27 cellular contexts compared by ENCODE assay signal in genomic region chr3:89375451-89375850, GRCh38.
"Had no signal": no experiment of that assay in that cellular context is flagged by ENCODE, and none has a peak within 500 bp of the region (broad histone marks: within the 10 kb centered on the region; RNA-seq: fewer than 3 reads in every experiment).

No MANE protein-coding gene starts in this region.

- H3K9me3 Mint-ChIP-seq: activated naive CD4-positive, alpha-beta T cell treated with anti-CD3 and anti-CD28 coated beads, Interleukin-2, amount 10 ng/mL, durations not matched to agents 7 days and 5 days had no signal

- H3K27me3 Mint-ChIP-seq: activated CD8-positive, alpha-beta T cell treated with anti-CD3 and anti-CD28 coated beads for 36 hours; activated naive CD4-positive, alpha-beta T cell treated with anti-CD3 and anti-CD28 coated beads, Interleukin-2, amount 10 ng/mL, durations not matched to agents 7 days and 5 days; activated naive CD8-positive, alpha-beta T cell treated with anti-CD3 and anti-CD28 coated beads for 36 hours; T-cell had no signal

- DNase-seq: activated CD4-positive, alpha-beta T cell treated with anti-CD3 and anti-CD28 coated beads for 4 hours; activated CD8-positive, alpha-beta memory T cell treated with anti-CD3 and anti-CD28 coated beads, Interleukin-2, amount 50 U/mL, for 4 hours; activated CD8-positive, alpha-beta T cell treated with anti-CD3 and anti-CD28 coated beads for 36 hours; activated gamma-delta T cell treated with Interleukin-2 at 50 U/mL for 16 hours; activated naive CD4-positive, alpha-beta T cell treated with anti-CD3 and anti-CD28 coated beads, Interleukin-2, amount 10 ng/mL, durations not matched to agents 7 days and 5 days; activated naive CD8-positive, alpha-beta T cell treated with anti-CD3 and anti-CD28 coated beads for 36 hours; activated T-cell treated with anti-CD3 and anti-CD28 coated beads, Interleukin-2, amount 50 U/mL, for 72 hours; anterior cingulate cortex; body of pancreas; cerebellar nuclear complex; MG63; MV-4-11; NCI-H1092 treated with DMSO at 0.1 percent for 48 hours; NCI-H1436 treated with DMSO at 0.1 percent for 48 hours; NCI-H187; NCI-H2081; NCI-H2171; NCI-H2227 treated with DMSO at 0.1 percent for 48 hours; NCI-H526 treated with DMSO at 0.1 percent for 48 hours; PC-9; SIG-M5; T-cell; T-helper 2 cell; T1000; WERI-Rb-1 had no signal

- H3K27ac ChIP-seq: body of pancreas, PC-9, SK-N-MC, WERI-Rb-1 had no signal

- H3K27ac Mint-ChIP-seq: activated CD8-positive, alpha-beta T cell treated with anti-CD3 and anti-CD28 coated beads for 36 hours; activated naive CD4-positive, alpha-beta T cell treated with anti-CD3 and anti-CD28 coated beads, Interleukin-2, amount 10 ng/mL, durations not matched to agents 7 days and 5 days; activated naive CD8-positive, alpha-beta T cell treated with anti-CD3 and anti-CD28 coated beads for 36 hours; activated T-cell treated with anti-CD3 and anti-CD28 coated beads, Interleukin-2, amount 50 U/mL, for 72 hours; activated T-helper 2 cell treated with anti-CD3 and anti-CD28 coated beads, Interferon-gamma antibody, Interleukin-2, Interleukin-4, amounts not matched to agents 10 μg/mL and 5 μg/mL and 100 μg/mL, durations not matched to agents 14 hours and 24 hours and 36 hours; T-cell had no signal

- H3K4me3 Mint-ChIP-seq: activated CD8-positive, alpha-beta T cell treated with anti-CD3 and anti-CD28 coated beads for 36 hours; activated naive CD4-positive, alpha-beta T cell treated with anti-CD3 and anti-CD28 coated beads, Interleukin-2, amount 10 ng/mL, durations not matched to agents 7 days and 5 days; activated naive CD8-positive, alpha-beta T cell treated with anti-CD3 and anti-CD28 coated beads for 36 hours; activated T-cell treated with anti-CD3 and anti-CD28 coated beads, Interleukin-2, amount 50 U/mL, for 72 hours; T-cell had no signal

- H3K4me1 Mint-ChIP-seq: activated naive CD4-positive, alpha-beta T cell treated with anti-CD3 and anti-CD28 coated beads, Interleukin-2, amount 10 ng/mL, durations not matched to agents 7 days and 5 days; activated naive CD8-positive, alpha-beta T cell treated with anti-CD3 and anti-CD28 coated beads for 36 hours; T-cell had no signal

- H3K36me3 Mint-ChIP-seq: activated naive CD4-positive, alpha-beta T cell treated with anti-CD3 and anti-CD28 coated beads, Interleukin-2, amount 10 ng/mL, durations not matched to agents 7 days and 5 days; activated naive CD8-positive, alpha-beta T cell treated with anti-CD3 and anti-CD28 coated beads for 36 hours; T-cell had no signal
